ENCODE assay signal across 23 cellular contexts in genomic region chr5:1804001-1804690, GRCh38. TPM values are rescaled to one million over a fixed set of nuclear protein-coding genes. Genes with fewer than 3 reads are reported as not detected.
A peak's percentile ranks its signal among the peaks of the same experiment; 100 is the strongest.
DNase-seq lines count a peak whose midpoint lies in the region; ATAC-seq and TF ChIP-seq lines count a peak whose summit lies in the region.
"Had no signal": no experiment of that assay in that cellular context is flagged by ENCODE, and none has a peak within 500 bp of the region (broad histone marks: within the 10 kb centered on the region; RNA-seq: fewer than 3 reads in every experiment).

No MANE protein-coding gene starts in this region.

- POLR2A ChIA-PET in IMR-90 (lab: Charles Lee; ENCODE audit: unreplicated experiment): no interaction called here

- TF ChIP-seq CTCF in IMR-90 (conservative IDR thresholded peaks at IDR 0.05; ENCODE audit: low read depth, low read length) (no peak), cardiac muscle cell (IDR thresholded peaks at IDR 0.05; ENCODE audit: low read depth, low read length) (no peak), neural crest cell (conservative IDR thresholded peaks at IDR 0.05) (no peak)

- no peak for TF ChIP-seq POLR2A in IMR-90 (IDR thresholded peaks at IDR 0.05; ENCODE audit: low read depth, low read length)

- peak; percentile 10 for DNase-seq in IMR-90
- DNase-seq in activated T-helper 2 cell treated with anti-CD3 and anti-CD28 coated beads, Interferon-gamma antibody, Interleukin-2, Interleukin-4, amounts not matched to agents 10 μg/mL and 5 μg/mL and 100 μg/mL, durations not matched to agents 14 hours and 24 hours and 36 hours (ENCODE audit: low spot score): no peak
- DNase-seq in cardiac muscle cell (ENCODE audit: low read depth in 1 of 2, low spot score in 1 of 2): peak; percentile 22 to 44
- no peak for DNase-seq in neural crest cell (ENCODE audit: low read depth, low spot score)
- DNase-seq: activated CD4-positive, alpha-beta memory T cell treated with anti-CD3 and anti-CD28 coated beads, Interleukin-2, amount 10 ng/mL, durations not matched to agents 7 days and 5 days; activated naive CD4-positive, alpha-beta T cell treated with Interleukin-2 at 50 U/mL for 16 hours; anterior cingulate cortex; central memory CD4-positive, alpha-beta T cell; DMS53; GDM1; head of caudate nucleus; Kasumi-1; left cardiac atrium; mesenchymal stem cell; NCI-H1694; NCI-H524; NK-92 treated with Interleukin-12 subunit alpha and Interleukin-12 subunit beta, amount 100 ng/mL, for 24 hours had no signal

- no peak overlapping the region for H4K8ac ChIP-seq in IMR-90 (ENCODE audit: low read depth in 2 of 2, low read length in 2 of 2)

- no peak for ATAC-seq in IMR-90 (ENCODE audit: low read depth)
- ATAC-seq in HG02981 (IDR thresholded peaks at IDR 0.05; ENCODE audit: unreplicated experiment): no peak
- no peak for ATAC-seq in HG02759 (IDR thresholded peaks at IDR 0.05; ENCODE audit: unreplicated experiment)
- no peak for ATAC-seq in GM18517 (IDR thresholded peaks at IDR 0.05; ENCODE audit: unreplicated experiment)
- no peak for ATAC-seq in GM21529 (IDR thresholded peaks at IDR 0.05; ENCODE audit: unreplicated experiment)

- H3K4me1 Mint-ChIP-seq in activated T-helper 2 cell treated with anti-CD3 and anti-CD28 coated beads, Interferon-gamma antibody, Interleukin-2, Interleukin-4, amounts not matched to agents 10 μg/mL and 5 μg/mL and 100 μg/mL, durations not matched to agents 14 hours and 24 hours and 36 hours (ENCODE audit: low read depth): peaks cover 24% of the 10 kb centered on the region
- H3K4me1 Mint-ChIP-seq in neural crest cell: peaks cover 51% of the 10 kb centered on the region

- H3K36me3 ChIP-seq in IMR-90 (ENCODE audit: control insufficient read depth, insufficient read depth, low read length): peaks cover 50% of the 10 kb centered on the region
- H3K36me3 ChIP-seq in cardiac muscle cell: peaks cover 46% of the 10 kb centered on the region

- in situ Hi-C loops in IMR-90 (cut with MboI; ENCODE audit: low sequenced_read_pairs): no loop called here

- TF ChIP-seq RAD21 in IMR-90 (IDR thresholded peaks at IDR 0.05; ENCODE audit: low read length): no peak

- H4K91ac ChIP-seq in IMR-90 (ENCODE audit: insufficient read depth, low read depth, low read length): no peak overlapping the region

- no peaks in the 10 kb centered on the region for H3K9me3 ChIP-seq in IMR-90 (ENCODE audit: control insufficient read depth, insufficient read depth, low read length)
- no peaks in the 10 kb centered on the region for H3K9me3 ChIP-seq in cardiac muscle cell (ENCODE audit: low read depth)
- H3K9me3 ChIP-seq: tibial nerve had no signal

- H2BK15ac ChIP-seq in IMR-90 (ENCODE audit: low read depth, low read length): no peak overlapping the region

- no peak overlapping the region for H2AK5ac ChIP-seq in IMR-90 (ENCODE audit: low read depth, low read length)

- no peak overlapping the region for H2AFZ ChIP-seq in IMR-90 (replicated peaks; ENCODE audit: low read length, poor library complexity)
- H2AFZ ChIP-seq: parathyroid adenoma had no signal

- BruUV-seq in IMR-90 (replicated peaks; lab: Mats Ljungman, UMichigan): no TSS peak

- H2AK9ac ChIP-seq in IMR-90 (replicated peaks; ENCODE audit: low read depth, low read length, poor library complexity): no peak overlapping the region

- H3K9me1 ChIP-seq in IMR-90 (ENCODE audit: insufficient read depth, low read length): no peaks in the 10 kb centered on the region

- no peak overlapping the region for H3K4ac ChIP-seq in IMR-90 (ENCODE audit: low read depth, low read length)

- intact Hi-C loops in IMR-90 (cut with micrococcal nuclease): no loop called here
- intact Hi-C loops in activated T-helper 2 cell treated with anti-CD3 and anti-CD28 coated beads, Interferon-gamma antibody, Interleukin-2, Interleukin-4, amounts not matched to agents 10 μg/mL and 5 μg/mL and 100 μg/mL, durations not matched to agents 14 hours and 24 hours and 36 hours (cut with micrococcal nuclease): loop anchor here (5.0 kb wide), 1 partner anchor 417 kb away; no protein-coding TSS in a partner anchor

- no peaks in the 10 kb centered on the region for H3K27me3 ChIP-seq in IMR-90 (ENCODE audit: control insufficient read depth, insufficient read depth, low read length)
- no peaks in the 10 kb centered on the region for H3K27me3 ChIP-seq in cardiac muscle cell
- H3K27me3 ChIP-seq: tibial nerve had no signal

- H3K27ac ChIP-seq in IMR-90 (ENCODE audit: insufficient read depth, low read length) (no peak overlapping the region), cardiac muscle cell (peak overlapping the region; percentile 57)
- H3K27ac ChIP-seq: parathyroid adenoma, tibial nerve had no signal

- no peak overlapping the region for H4K5ac ChIP-seq in IMR-90 (ENCODE audit: low read depth, low read length)

- H3K4me1 ChIP-seq in IMR-90 (ENCODE audit: control insufficient read depth, insufficient read depth, low read length) (peaks cover 6% of the 10 kb centered on the region; the same call in 1 of the 2 replicates), cardiac muscle cell (ENCODE audit: low read depth) (peaks cover 29% of the 10 kb centered on the region)
- H3K4me1 ChIP-seq: parathyroid adenoma had no signal

- H3K4me3 Mint-ChIP-seq in activated T-helper 2 cell treated with anti-CD3 and anti-CD28 coated beads, Interferon-gamma antibody, Interleukin-2, Interleukin-4, amounts not matched to agents 10 μg/mL and 5 μg/mL and 100 μg/mL, durations not matched to agents 14 hours and 24 hours and 36 hours (ENCODE audit: low read depth): peak overlapping the region; percentile 38
- peak overlapping the region; percentile 75 for H3K4me3 Mint-ChIP-seq in neural crest cell

- no peaks in the 10 kb centered on the region for H4K20me1 ChIP-seq in IMR-90 (ENCODE audit: insufficient read depth, low read length)

- H3K27me3 Mint-ChIP-seq in activated T-helper 2 cell treated with anti-CD3 and anti-CD28 coated beads, Interferon-gamma antibody, Interleukin-2, Interleukin-4, amounts not matched to agents 10 μg/mL and 5 μg/mL and 100 μg/mL, durations not matched to agents 14 hours and 24 hours and 36 hours (ENCODE audit: low read depth): no peaks in the 10 kb centered on the region
- no peaks in the 10 kb centered on the region for H3K27me3 Mint-ChIP-seq in neural crest cell (ENCODE audit: low read depth)
- H3K27me3 Mint-ChIP-seq: activated CD4-positive, alpha-beta memory T cell treated with anti-CD3 and anti-CD28 coated beads, Interleukin-2, amount 10 ng/mL, durations not matched to agents 7 days and 5 days had no signal

- dilution Hi-C loops in IMR-90 (cut with HindIII; ENCODE audit: low sequenced_read_pairs, unreplicated experiment): no loop called here

- H3K4me3 ChIP-seq in IMR-90 (ENCODE audit: insufficient read depth, low read depth, low read length): no peak overlapping the region
- no peak overlapping the region for H3K4me3 ChIP-seq in cardiac muscle cell
- H3K4me3 ChIP-seq: tibial nerve had no signal

- WGBS in IMR-90 (ENCODE audit: extremely low coverage in 2 of 2, insufficient read length in 1 of 2), 2 experiments: 83% methylated on average over 2 of the region's 15 CpGs; no CpG with 5 or more reads in 1 of the 2 experiments

- peaks cover 42 to 71% of the 10 kb centered on the region in 2 experiments for H3K79me1 ChIP-seq in IMR-90 (ENCODE audit: low read depth in 1 of 2, low read length in 2 of 2)

- no peak overlapping the region for H2BK5ac ChIP-seq in IMR-90 (ENCODE audit: low read depth, low read length, poor library complexity, severe bottlenecking)

- no peak overlapping the region for H2BK20ac ChIP-seq in IMR-90 (ENCODE audit: low read depth, low read length)

- peaks cover 67% of the 10 kb centered on the region for H3K36me3 Mint-ChIP-seq in activated T-helper 2 cell treated with anti-CD3 and anti-CD28 coated beads, Interferon-gamma antibody, Interleukin-2, Interleukin-4, amounts not matched to agents 10 μg/mL and 5 μg/mL and 100 μg/mL, durations not matched to agents 14 hours and 24 hours and 36 hours (ENCODE audit: low read depth)
- peaks cover 19% of the 10 kb centered on the region for H3K36me3 Mint-ChIP-seq in neural crest cell (ENCODE audit: low read depth)

- H3K4me2 ChIP-seq in IMR-90 (ENCODE audit: low read depth, low read length): no peak overlapping the region

- H3K27ac Mint-ChIP-seq in activated T-helper 2 cell treated with anti-CD3 and anti-CD28 coated beads, Interferon-gamma antibody, Interleukin-2, Interleukin-4, amounts not matched to agents 10 μg/mL and 5 μg/mL and 100 μg/mL, durations not matched to agents 14 hours and 24 hours and 36 hours: no peak overlapping the region
- H3K27ac Mint-ChIP-seq in neural crest cell (ENCODE audit: unreplicated experiment): no peak overlapping the region
- H3K27ac Mint-ChIP-seq: activated CD4-positive, alpha-beta memory T cell treated with anti-CD3 and anti-CD28 coated beads, Interleukin-2, amount 10 ng/mL, durations not matched to agents 7 days and 5 days had no signal

- H3K56ac ChIP-seq in IMR-90 (ENCODE audit: extremely low read depth, insufficient read depth, low read length): no peak overlapping the region

- no peaks in the 10 kb centered on the region for H3K9me3 Mint-ChIP-seq in activated T-helper 2 cell treated with anti-CD3 and anti-CD28 coated beads, Interferon-gamma antibody, Interleukin-2, Interleukin-4, amounts not matched to agents 10 μg/mL and 5 μg/mL and 100 μg/mL, durations not matched to agents 14 hours and 24 hours and 36 hours
- no peaks in the 10 kb centered on the region for H3K9me3 Mint-ChIP-seq in neural crest cell
- H3K9me3 Mint-ChIP-seq: activated CD4-positive, alpha-beta memory T cell treated with anti-CD3 and anti-CD28 coated beads, Interleukin-2, amount 10 ng/mL, durations not matched to agents 7 days and 5 days had no signal

- H3K9ac ChIP-seq in IMR-90 (ENCODE audit: low read depth, low read length): no peak overlapping the region
- H3K9ac ChIP-seq: parathyroid adenoma had no signal

- no peak overlapping the region for H3K23ac ChIP-seq in IMR-90 (ENCODE audit: low read depth, low read length)

- H3K14ac ChIP-seq in IMR-90 (replicated peaks; ENCODE audit: low read depth, low read length): no peak overlapping the region

- no peak overlapping the region for H2BK120ac ChIP-seq in IMR-90 (ENCODE audit: low read depth, low read length)

- H3K18ac ChIP-seq in IMR-90 (ENCODE audit: low read depth, low read length): no peak overlapping the region

- CTCF ChIA-PET in IMR-90 (lab: Yijun Ruan, JAX): no interaction called here

RNA-seq across cellular contexts. Expression of gene NDUFS6, which starts 2.9 kb away (rescaled TPM):
- total RNA-seq in IMR-90 (2012; rRNA removed) (10.4 and 26.9 TPM in 2 replicates), cardiac muscle cell (141 and 286 TPM in 2 replicates), neural crest cell (50.2 and 52.3 TPM in 2 replicates)
- polyA plus RNA-seq in IMR-90 (2012; rRNA removed) (69.0 and 119 TPM in 2 replicates), cardiac muscle cell (281 and 371 TPM in 2 replicates)
- 70.7 and 121 TPM in 2 replicates for polyA plus RNA-seq in IMR-90 (2012; cell fraction: cytosol; rRNA removed)
- polyA plus RNA-seq in IMR-90 (2012; cell fraction: nucleus; rRNA removed; ENCODE audit: low replicate concordance): 19.3 and 45.4 TPM in 2 replicates
- 31.6 and 39.9 TPM in 2 replicates for total RNA-seq in activated T-helper 2 cell treated with anti-CD3 and anti-CD28 coated beads, Interferon-gamma antibody, Interleukin-2, Interleukin-4, amounts not matched to agents 10 μg/mL and 5 μg/mL and 100 μg/mL, durations not matched to agents 14 hours and 24 hours and 36 hours

RNA-seq across cellular contexts. Expression of gene MRPL36, which starts 4.5 kb away (rescaled TPM):
- total RNA-seq in IMR-90 (2012; rRNA removed): 63.9 and 85.9 TPM in 2 replicates
- 103 and 134 TPM in 2 replicates for polyA plus RNA-seq in IMR-90 (2012; rRNA removed)
- polyA plus RNA-seq in IMR-90 (2012; cell fraction: cytosol; rRNA removed): 101 and 125 TPM in 2 replicates
- 35.7 and 44.4 TPM in 2 replicates for polyA plus RNA-seq in IMR-90 (2012; cell fraction: nucleus; rRNA removed; ENCODE audit: low replicate concordance)
- total RNA-seq in activated T-helper 2 cell treated with anti-CD3 and anti-CD28 coated beads, Interferon-gamma antibody, Interleukin-2, Interleukin-4, amounts not matched to agents 10 μg/mL and 5 μg/mL and 100 μg/mL, durations not matched to agents 14 hours and 24 hours and 36 hours: 96.1 and 96.4 TPM in 2 replicates
- total RNA-seq in cardiac muscle cell: 73.9 and 101 TPM in 2 replicates
- polyA plus RNA-seq in cardiac muscle cell: 195 and 206 TPM in 2 replicates
- total RNA-seq in neural crest cell: 50.8 and 53.2 TPM in 2 replicates

Comparison
In these comparisons a context has a peak if more than half of its experiments do, and no peak if none do; other contexts are left out.
1. DNase-seq: peak in IMR-90 (single experiment) and cardiac muscle cell (2 of 2); none in activated T-helper 2 cell treated with anti-CD3 and anti-CD28 coated beads, Interferon-gamma antibody, Interleukin-2, Interleukin-4, amounts not matched to agents 10 μg/mL and 5 μg/mL and 100 μg/mL, durations not matched to agents 14 hours and 24 hours and 36 hours (single experiment) and neural crest cell (single experiment).